In genomic region chr6:49955847-49956246, GRCh38 we compare ENCODE assay signal across 2 cellular contexts.
TF ChIP-seq lines count a peak whose summit lies in the region.

No MANE protein-coding gene starts in this region.

TF ChIP-seq in HepG2, 621 proteins besides CTCF, POLR2A, EP300 and RAD21:
- TF ChIP-seq ATF7 (IDR thresholded peaks at IDR 0.05) (peak; percentile 62), ATF7 (CRISPR knock-in tag; IDR thresholded peaks at IDR 0.05) (no peak), FOXK1 (CRISPR knock-in tag; IDR thresholded peaks at IDR 0.05; ENCODE audit: borderline replicate concordance, low read depth) (no peak), ZFAT (CRISPR knock-in tag; conservative IDR thresholded peaks at IDR 0.05) (no peak)

TF ChIP-seq in K562, 482 proteins besides CTCF, POLR2A, EP300 and RAD21:
- TF ChIP-seq CEBPG (CRISPR knock-in tag; IDR thresholded peaks at IDR 0.05) = no peak
- peak in 1 of 2 experiments; percentile 51; a peak in 2 of 4 replicates for TF ChIP-seq CEBPG (tag; conservative IDR thresholded peaks at IDR 0.05 in 1 of 2, IDR thresholded peaks at IDR 0.05 in 1 of 2)
- TF ChIP-seq ATF3 (IDR thresholded peaks at IDR 0.05) = peak; percentile 81
- no peak for TF ChIP-seq ATF3 (CRISPR knock-in tag; conservative IDR thresholded peaks at IDR 0.05)
- TF ChIP-seq SNRNP70 (optimal IDR thresholded peaks at IDR 0.05; ENCODE audit: low read depth, low read length) = no peak
